In genomic region chr7:148699024-148699771, GRCh38 we compare ENCODE assay signal across 8 cellular contexts.
A peak's percentile ranks its signal among the peaks of the same experiment; 100 is the strongest.
DNase-seq lines count a peak whose midpoint lies in the region; ATAC-seq and TF ChIP-seq lines count a peak whose summit lies in the region.

No MANE protein-coding gene starts in this region.

- H3K36me3 ChIP-seq in GM06990 (ENCODE audit: control insufficient read depth, insufficient read depth, low read length) = no peaks in the 10 kb centered on the region
- no peaks in the 10 kb centered on the region for H3K36me3 ChIP-seq in HUES48 (ENCODE audit: control insufficient read depth, insufficient read depth, low read length)

- peak; percentile 41 for ATAC-seq in GM21447 (IDR thresholded peaks at IDR 0.05; ENCODE audit: unreplicated experiment)

- H3K27me3 ChIP-seq in GM06990 (replicated peaks; ENCODE audit: control insufficient read depth, insufficient read depth, low read length) (no peaks in the 10 kb centered on the region), HUES48 (ENCODE audit: control insufficient read depth, insufficient read depth, low read length) (no peaks in the 10 kb centered on the region)

- peak overlapping the region; percentile 94 for H3K9ac ChIP-seq in HUES48 (ENCODE audit: low read depth, low read length)

- TF ChIP-seq CTCF in GM06990 (IDR thresholded peaks at IDR 0.05; ENCODE audit: insufficient read depth, low read length, poor library complexity, severe bottlenecking) = no peak
- TF ChIP-seq CTCF in VCaP (conservative IDR thresholded peaks at IDR 0.05) = no peak

- H3K9me3 ChIP-seq in HUES48 (ENCODE audit: control insufficient read depth, insufficient read depth, low read length) = no peaks in the 10 kb centered on the region

- H3K4me3 ChIP-seq in GM06990 (replicated peaks; ENCODE audit: low read depth, low read length) (peak overlapping the region; percentile 84), HUES48 (ENCODE audit: low read depth, low read length) (peak overlapping the region; percentile 90)

- H3K27ac ChIP-seq in HUES48 (ENCODE audit: low read depth, low read length) = peak overlapping the region; percentile 94
- peak overlapping the region; percentile 98 for H3K27ac ChIP-seq in VCaP

- peaks cover 50% of the 10 kb centered on the region for H3K4me1 ChIP-seq in HUES48 (ENCODE audit: control insufficient read depth, insufficient read depth, low read length)

- DNase-seq in GM06990 (ENCODE audit: extremely low read depth, insufficient read length) (peak; percentile 78), left kidney (ENCODE audit: low read depth, low spot score) (peak; percentile 83), midbrain (lab: John Stamatoyannopoulos, UW) (no peak)
- DNase-seq in central memory CD4-positive, alpha-beta T cell = peak; percentile 49
- peak; percentile 62 for DNase-seq in stimulated activated CD4-positive, alpha-beta T cell treated with anti-CD3 and anti-CD28 coated beads, Interleukin-4, amount 100 ng/mL, for 24 hours
